Comparison of ENCODE assay signal across 8 cellular contexts in the genomic region with DNA sequence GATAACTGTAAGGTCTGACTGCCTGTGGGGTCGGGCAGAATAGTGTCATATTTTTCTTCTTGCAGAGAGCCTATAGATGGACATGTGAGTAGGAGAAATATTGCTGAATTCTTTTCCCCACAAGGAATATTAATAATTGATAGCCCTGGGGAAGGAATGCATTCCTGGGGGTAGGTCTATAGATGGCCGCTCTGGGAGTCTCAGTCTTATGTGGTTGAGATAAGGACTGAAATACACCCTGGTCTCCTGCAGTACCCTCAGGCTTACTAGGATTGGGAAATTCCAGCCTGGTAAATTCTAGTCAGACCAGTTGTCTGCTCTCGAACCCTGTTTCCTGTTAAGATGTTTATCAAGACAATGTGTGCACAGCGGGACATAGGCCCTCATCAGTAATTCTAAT. TPM values are rescaled to one million over a fixed set of nuclear protein-coding genes. Genes with fewer than 3 reads are reported as not detected.
"Had no signal": no experiment of that assay in that cellular context is flagged by ENCODE, and none has a peak within 500 bp of the region (broad histone marks: within the 10 kb centered on the region; RNA-seq: fewer than 3 reads in every experiment).

No MANE protein-coding gene starts in this region.

RNA-seq across cellular contexts. Expression of gene FCGR3B, which starts 12.5 kb away (rescaled TPM):
- total RNA-seq: hepatocyte, kidney epithelial cell, lung microvascular endothelial cell, mammary epithelial cell, mesothelial cell of epicardium, myocyte had no signal
- polyA plus RNA-seq: hepatocyte; keratinocyte; mammary epithelial cell; naive thymus-derived CD4-positive, alpha-beta T cell had no signal

RNA-seq across cellular contexts. Expression of gene FCGR2B, which starts 44.4 kb away (rescaled TPM):
- total RNA-seq: hepatocyte, kidney epithelial cell, lung microvascular endothelial cell, mammary epithelial cell, mesothelial cell of epicardium, myocyte had no signal
- polyA plus RNA-seq: hepatocyte, keratinocyte, mammary epithelial cell had no signal
